ENCODE assay signal across 8 cellular contexts in the genomic region with DNA sequence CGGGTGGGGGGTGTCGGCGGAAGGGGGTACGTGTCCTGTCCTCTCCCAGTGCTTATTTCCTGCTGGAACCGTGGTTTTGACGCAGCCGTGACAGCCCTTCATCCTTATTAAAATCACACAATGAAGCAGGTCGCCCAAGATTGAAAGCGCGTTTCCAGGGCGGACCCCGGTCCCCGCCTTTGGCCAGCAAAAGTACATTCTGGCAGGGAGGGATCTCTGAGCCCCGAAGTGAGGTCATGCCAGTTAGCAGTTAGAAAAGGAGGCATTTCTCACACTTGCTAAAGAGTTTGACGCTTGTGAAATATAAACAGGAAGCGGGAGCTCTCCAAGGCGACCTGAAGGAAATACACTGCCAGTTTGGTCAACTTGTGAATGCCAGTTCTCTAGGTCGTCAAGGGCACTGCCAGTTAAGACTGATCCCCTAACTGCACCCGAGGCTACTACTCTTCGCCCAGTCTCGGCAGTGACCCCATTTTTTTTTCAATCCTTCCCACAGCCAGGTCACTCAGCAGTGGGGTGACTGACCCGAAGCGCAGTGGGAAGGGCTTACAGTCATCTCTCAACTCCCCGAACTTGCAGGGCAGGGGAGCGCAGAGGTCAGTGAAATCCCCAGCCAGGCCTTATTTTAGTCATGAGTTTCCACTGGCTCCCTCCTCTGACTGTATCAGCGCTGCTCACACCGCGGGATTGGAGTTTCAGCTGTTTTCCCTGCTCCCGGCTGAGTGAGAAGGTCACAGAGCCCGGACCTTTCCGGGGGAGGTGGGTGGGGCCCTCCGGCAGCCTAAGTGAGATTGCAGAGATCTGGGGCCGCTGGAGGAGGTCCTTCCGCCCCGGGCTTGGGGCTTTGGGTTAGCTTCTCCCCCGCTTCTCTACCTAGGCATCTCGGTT. TPM values are rescaled to one million over a fixed set of nuclear protein-coding genes. Genes with fewer than 3 reads are reported as not detected.
A peak's percentile ranks its signal among the peaks of the same experiment; 100 is the strongest.
DNase-seq lines count a peak whose midpoint lies in the region; ATAC-seq and TF ChIP-seq lines count a peak whose summit lies in the region.

No MANE protein-coding gene starts in this region.

- H3K27me3 ChIP-seq in iPS DF 6.9 (ENCODE audit: control insufficient read depth, insufficient read depth, low read length) (peaks cover 1% of the 10 kb centered on the region; the same call in 1 of the 2 replicates), sigmoid colon (no peaks in the 10 kb centered on the region)

- H3K4me3 ChIP-seq in iPS DF 6.9 (ENCODE audit: low read length) (peak overlapping the region; percentile 54; the same call in 1 of the 2 replicates), sigmoid colon (peak overlapping the region; percentile 67 to 94 (median 82))

- ATAC-seq in GM19452 (IDR thresholded peaks at IDR 0.05; ENCODE audit: unreplicated experiment) (peak; percentile 37), HG03520 (IDR thresholded peaks at IDR 0.05; ENCODE audit: unreplicated experiment) (peak; percentile 36)

- no CpG with 5 or more reads among the region's 37 CpGs for WGBS in iPS DF 6.9 (ENCODE audit: insufficient coverage, insufficient read length)
- 14 to 16% methylated on average over 37 of the region's 37 CpGs for WGBS in sigmoid colon, 2 donors

- H3K36me3 ChIP-seq in iPS DF 6.9 (ENCODE audit: control insufficient read depth, insufficient read depth, low read length) (no peaks in the 10 kb centered on the region), sigmoid colon (no peaks in the 10 kb centered on the region)

- intact Hi-C loops in sigmoid colon (cut with DNase I): loop anchor here (2.0 to 5.0 kb wide), 2 partner anchors 72 to 235 kb away; no protein-coding TSS in a partner anchor

- peak in 1 of 2 donors; percentile 15 for TF ChIP-seq POLR2A in sigmoid colon (IDR thresholded peaks at IDR 0.05)

- no peaks in the 10 kb centered on the region for H3K9me3 ChIP-seq in iPS DF 6.9 (ENCODE audit: control insufficient read depth, insufficient read depth, low read length)
- H3K9me3 ChIP-seq in sigmoid colon: no peaks in the 10 kb centered on the region

- H3K4me1 ChIP-seq in iPS DF 6.9 (ENCODE audit: control insufficient read depth, insufficient read depth, low read length): no peaks in the 10 kb centered on the region
- H3K4me1 ChIP-seq in sigmoid colon: peaks cover 0 to 29% (median 26%) of the 10 kb centered on the region in 4 donors

- DNase-seq in C1 segment of cervical spinal cord (lab: John Stamatoyannopoulos, UW): peak in 8 of 14 donors; percentile 42 to 79 (median 62)
- peak; percentile 80 for DNase-seq in SW480 (ENCODE audit: low spot score)
- DNase-seq in astrocyte of the hippocampus (ENCODE audit: low read depth, low spot score): peak; percentile 90
- DNase-seq in iPS DF 6.9 (ENCODE audit: low read depth, low spot score): no peak
- peak; percentile 91 for DNase-seq in sigmoid colon
- DNase-seq in HPDE6-E6E7 (ENCODE audit: extremely low spot score): no peak

- peak in 2 of 4 donors; percentile 16 to 42 for TF ChIP-seq EP300 in sigmoid colon (IDR thresholded peaks at IDR 0.05)

- H3K27ac ChIP-seq in iPS DF 6.9 (ENCODE audit: low read length) (no peak overlapping the region), sigmoid colon (peak overlapping the region; percentile 98 to 99 (median 98))

- no peak for TF ChIP-seq CTCF in sigmoid colon (IDR thresholded peaks at IDR 0.05)

RNA-seq across cellular contexts. Expression of a gene that starts 2.0 kb away (rescaled TPM):
- 10 to 100 TPM; 12.5 to 81.9 (median 24.3) TPM for total RNA-seq in sigmoid colon
- polyA plus RNA-seq in sigmoid colon: 10 to 100 TPM; 11.1 to 32.2 (median 22.2) TPM

Comparison
In these comparisons a context has a peak if more than half of its experiments do, and no peak if none do; other contexts are left out.
1. DNase-seq: peak in C1 segment of cervical spinal cord (8 of 14), SW480 (single experiment), astrocyte of the hippocampus (single experiment) and sigmoid colon (single experiment); none in iPS DF 6.9 (single experiment) and HPDE6-E6E7 (single experiment).